18 cellular contexts compared by ENCODE assay signal in the genomic region with DNA sequence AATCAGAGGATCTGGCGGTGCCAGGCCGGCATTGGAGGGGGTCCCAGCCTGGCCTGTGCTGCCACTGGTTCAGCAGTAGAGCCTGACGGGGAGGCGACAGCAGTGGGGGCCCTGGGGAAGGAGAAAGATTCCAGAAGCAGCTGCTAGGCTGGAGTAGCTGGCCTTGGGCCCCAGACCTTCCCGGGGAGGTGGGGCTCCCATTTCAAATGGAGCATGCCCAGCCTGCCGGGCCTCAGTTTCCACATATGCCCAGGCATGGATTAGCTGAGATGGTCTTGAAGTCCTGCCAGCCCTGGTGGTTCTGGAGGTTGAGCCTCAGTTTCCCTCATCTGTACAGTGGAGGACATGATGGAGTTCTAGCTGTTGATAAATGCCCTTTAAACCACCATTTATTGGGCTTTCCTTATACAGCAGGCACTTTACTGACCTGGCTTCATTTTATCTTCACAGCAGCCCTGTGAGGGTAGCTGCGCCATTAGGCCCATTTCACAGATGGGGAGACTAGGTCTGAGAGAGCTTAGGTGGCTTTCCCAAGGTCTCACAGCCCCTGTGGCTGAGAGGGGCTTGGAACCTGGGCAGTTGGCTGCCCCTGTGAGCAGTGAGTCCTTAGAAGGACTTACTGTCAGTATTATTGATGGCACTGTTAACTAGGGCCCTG. TPM values are rescaled to one million over a fixed set of nuclear protein-coding genes. Genes with fewer than 3 reads are reported as not detected.
DNase-seq lines count a peak whose midpoint lies in the region; ATAC-seq and TF ChIP-seq lines count a peak whose summit lies in the region.
"Had no signal": no experiment of that assay in that cellular context is flagged by ENCODE, and none has a peak within 500 bp of the region (broad histone marks: within the 10 kb centered on the region; RNA-seq: fewer than 3 reads in every experiment).

No MANE protein-coding gene starts in this region.

- no peaks in the 10 kb centered on the region for H3K9me3 ChIP-seq in heart right ventricle
- no peaks in the 10 kb centered on the region for H3K9me3 ChIP-seq in mucosa of rectum (ENCODE audit: control insufficient read depth in 2 of 2, low read length in 2 of 2)
- no peaks in the 10 kb centered on the region for H3K9me3 ChIP-seq in OCI-LY7 (ENCODE audit: low read length)
- H3K9me3 ChIP-seq: MG63, thoracic aorta had no signal

- H3K9me2 ChIP-seq in OCI-LY7 (ENCODE audit: insufficient read depth, low read length), result no peaks in the 10 kb centered on the region

- WGBS in heart right ventricle, 2 donors, result 75 to 88% methylated on average over 7 of the region's 7 CpGs

- H3K27ac ChIP-seq in heart right ventricle (peak overlapping the region in 9 of 10 donors; percentile 70 to 93 (median 90)), mucosa of rectum (ENCODE audit: low read depth in 2 of 2, low read length in 2 of 2) (peak overlapping the region; percentile 68 to 80), OCI-LY7 (ENCODE audit: low read depth, low read length, poor library complexity, severe bottlenecking) (no peak overlapping the region)
- H3K27ac ChIP-seq: hepatocyte had no signal

- CTCF ChIA-PET in OCI-LY7 (lab: Charles Lee; ENCODE audit: unreplicated experiment), result interaction anchor here (0.7 kb wide), 1 partner anchor 24 kb away, joined by 3 read pairs; no protein-coding TSS in a partner anchor

- BruUV-seq in OCI-LY7 (replicated peaks; lab: Mats Ljungman, UMichigan), result no TSS peak

- peak overlapping the region; percentile 28 for H3K27ac Mint-ChIP-seq in activated T-helper 2 cell treated with anti-CD3 and anti-CD28 coated beads, Interferon-gamma antibody, Interleukin-2, Interleukin-4, amounts not matched to agents 10 μg/mL and 5 μg/mL and 100 μg/mL, durations not matched to agents 14 hours and 24 hours and 36 hours

- peaks cover 14% of the 10 kb centered on the region for H3K79me2 ChIP-seq in OCI-LY7 (ENCODE audit: insufficient read depth, low read depth, low read length)

- DNase-seq in heart right ventricle, result no peak
- no peak for DNase-seq in left cardiac atrium
- no peak for DNase-seq in activated T-helper 2 cell treated with anti-CD3 and anti-CD28 coated beads, Interferon-gamma antibody, Interleukin-2, Interleukin-4, amounts not matched to agents 10 μg/mL and 5 μg/mL and 100 μg/mL, durations not matched to agents 14 hours and 24 hours and 36 hours (ENCODE audit: low spot score)
- no peak for DNase-seq in midbrain (lab: John Stamatoyannopoulos, UW)
- DNase-seq in OCI-LY7 (ENCODE audit: low spot score), result no peak
- DNase-seq: AML-193, amniotic stem cell, DMS79 treated with DMSO at 0.1 percent for 48 hours, erythroblast, MG63, NCI-H2107, NCI-H82, T1000 had no signal

- H4K20me1 ChIP-seq in OCI-LY7 (ENCODE audit: insufficient read depth, low read length), result no peaks in the 10 kb centered on the region

- H3K9me3 Mint-ChIP-seq in activated T-helper 2 cell treated with anti-CD3 and anti-CD28 coated beads, Interferon-gamma antibody, Interleukin-2, Interleukin-4, amounts not matched to agents 10 μg/mL and 5 μg/mL and 100 μg/mL, durations not matched to agents 14 hours and 24 hours and 36 hours, result no peaks in the 10 kb centered on the region

- TF ChIP-seq CTCF in heart right ventricle (IDR thresholded peaks at IDR 0.05) (no peak), OCI-LY7 (conservative IDR thresholded peaks at IDR 0.05; ENCODE audit: low read length) (no peak)

- H3K4me1 Mint-ChIP-seq in activated T-helper 2 cell treated with anti-CD3 and anti-CD28 coated beads, Interferon-gamma antibody, Interleukin-2, Interleukin-4, amounts not matched to agents 10 μg/mL and 5 μg/mL and 100 μg/mL, durations not matched to agents 14 hours and 24 hours and 36 hours (ENCODE audit: low read depth), result peaks cover 65% of the 10 kb centered on the region

- peaks cover 0 to 30% (median 0%) of the 10 kb centered on the region in 9 donors for H3K36me3 ChIP-seq in heart right ventricle
- H3K36me3 ChIP-seq in mucosa of rectum (ENCODE audit: control insufficient read depth in 2 of 2, insufficient read depth in 2 of 2, low read length in 2 of 2), result no peaks in the 10 kb centered on the region
- peaks cover 28% of the 10 kb centered on the region for H3K36me3 ChIP-seq in OCI-LY7 (ENCODE audit: insufficient read depth, low read length)
- H3K36me3 ChIP-seq: thoracic aorta had no signal

- no peak overlapping the region for H3K4me2 ChIP-seq in OCI-LY7 (ENCODE audit: low read length)
- H3K4me2 ChIP-seq: hepatocyte had no signal

- ATAC-seq in heart right ventricle (no peak), left cardiac atrium (no peak), GM19035 (IDR thresholded peaks at IDR 0.05; ENCODE audit: unreplicated experiment) (no peak), GM18517 (IDR thresholded peaks at IDR 0.05; ENCODE audit: unreplicated experiment) (no peak)

- H3K9ac ChIP-seq in mucosa of rectum (ENCODE audit: low read depth in 1 of 2, low read length in 2 of 2), result peak overlapping the region in 1 of 2 donors; percentile 42

- H3K27me3 ChIP-seq in heart right ventricle, result no peaks in the 10 kb centered on the region
- no peaks in the 10 kb centered on the region for H3K27me3 ChIP-seq in mucosa of rectum (ENCODE audit: control insufficient read depth in 2 of 2, insufficient read depth in 2 of 2, low read length in 2 of 2)
- H3K27me3 ChIP-seq: hepatocyte, MG63 had no signal

- H3K4me1 ChIP-seq in heart right ventricle (peaks cover 61 to 100% (median 95%) of the 10 kb centered on the region in 9 donors), mucosa of rectum (ENCODE audit: control insufficient read depth in 2 of 2, insufficient read depth in 2 of 2, low read length in 2 of 2) (peaks cover 62 to 77% of the 10 kb centered on the region in 2 donors), OCI-LY7 (ENCODE audit: insufficient read depth, low read length, poor library complexity, severe bottlenecking) (peaks cover 37% of the 10 kb centered on the region)

- H3K4me3 ChIP-seq in heart right ventricle (no peak overlapping the region), mucosa of rectum (ENCODE audit: low read length in 2 of 2) (no peak overlapping the region), OCI-LY7 (ENCODE audit: low read depth, low read length, poor library complexity, severe bottlenecking) (no peak overlapping the region)
- H3K4me3 ChIP-seq: hepatocyte, MG63, thoracic aorta had no signal

- H3K27me3 Mint-ChIP-seq in activated T-helper 2 cell treated with anti-CD3 and anti-CD28 coated beads, Interferon-gamma antibody, Interleukin-2, Interleukin-4, amounts not matched to agents 10 μg/mL and 5 μg/mL and 100 μg/mL, durations not matched to agents 14 hours and 24 hours and 36 hours (ENCODE audit: low read depth), result no peaks in the 10 kb centered on the region

- no peak overlapping the region for H3K4me3 Mint-ChIP-seq in activated T-helper 2 cell treated with anti-CD3 and anti-CD28 coated beads, Interferon-gamma antibody, Interleukin-2, Interleukin-4, amounts not matched to agents 10 μg/mL and 5 μg/mL and 100 μg/mL, durations not matched to agents 14 hours and 24 hours and 36 hours (ENCODE audit: low read depth)

- H3K36me3 Mint-ChIP-seq in activated T-helper 2 cell treated with anti-CD3 and anti-CD28 coated beads, Interferon-gamma antibody, Interleukin-2, Interleukin-4, amounts not matched to agents 10 μg/mL and 5 μg/mL and 100 μg/mL, durations not matched to agents 14 hours and 24 hours and 36 hours (ENCODE audit: low read depth), result peaks cover 50% of the 10 kb centered on the region

- H2AFZ ChIP-seq in OCI-LY7 (ENCODE audit: low read length), result no peak overlapping the region
- H2AFZ ChIP-seq: hepatocyte had no signal

- intact Hi-C loops in heart right ventricle (cut with DNase I), result no loop called here
- intact Hi-C loops in left cardiac atrium (cut with DNase I), result loop anchor here in 1 of 2 donors (2.0 kb wide), 1 partner anchor 15 kb away; no protein-coding TSS in a partner anchor
- intact Hi-C loops in activated T-helper 2 cell treated with anti-CD3 and anti-CD28 coated beads, Interferon-gamma antibody, Interleukin-2, Interleukin-4, amounts not matched to agents 10 μg/mL and 5 μg/mL and 100 μg/mL, durations not matched to agents 14 hours and 24 hours and 36 hours (cut with micrococcal nuclease), result no loop called here
- intact Hi-C loops in OCI-LY7 (cut with micrococcal nuclease; ENCODE audit: unreplicated experiment), result no loop called here

- POLR2A ChIA-PET in OCI-LY7 (lab: Charles Lee), result interaction anchor here (0.7 kb wide), 1 partner anchor 10 kb away, joined by 3 read pairs; no protein-coding TSS in a partner anchor

RNA-seq across cellular contexts. Expression of a gene that starts 21.8 kb away (rescaled TPM):
- total RNA-seq in heart right ventricle (10 to 100 TPM; 29.8 to 61.4 (median 39.0) TPM), left cardiac atrium (10 to 100 TPM; 27.1 to 39.6 TPM), OCI-LY7 (2022) (45.9 and 51.3 TPM in 2 replicates)
- 10 to 100 TPM in 1 of 2 donors, 1 to 10 TPM in 1; 9.9 to 11.5 TPM for polyA plus RNA-seq in heart right ventricle
- total RNA-seq in activated T-helper 2 cell treated with anti-CD3 and anti-CD28 coated beads, Interferon-gamma antibody, Interleukin-2, Interleukin-4, amounts not matched to agents 10 μg/mL and 5 μg/mL and 100 μg/mL, durations not matched to agents 14 hours and 24 hours and 36 hours, result 48.3 and 50.9 TPM in 2 replicates
- 16.3 and 25.8 TPM in 2 replicates for total RNA-seq in OCI-LY7 (2014; rRNA removed; shearing (Covaris generic))

RNA-seq across cellular contexts. Expression of a gene that starts 58.7 kb away (rescaled TPM):
- total RNA-seq in heart right ventricle (10 to 100 TPM; 11.9 to 41.6 (median 18.6) TPM), left cardiac atrium (1 to 10 TPM; 7.8 to 8.8 TPM), OCI-LY7 (2022) (2.7 TPM in 2 replicates)
- 10 to 100 TPM; 16.9 to 24.1 TPM for polyA plus RNA-seq in heart right ventricle
- 3.9 and 4.3 TPM in 2 replicates for total RNA-seq in activated T-helper 2 cell treated with anti-CD3 and anti-CD28 coated beads, Interferon-gamma antibody, Interleukin-2, Interleukin-4, amounts not matched to agents 10 μg/mL and 5 μg/mL and 100 μg/mL, durations not matched to agents 14 hours and 24 hours and 36 hours
- total RNA-seq in OCI-LY7 (2014; rRNA removed; shearing (Covaris generic)), result 0.70 and 0.73 TPM in 2 replicates
